ENCODE assay signal across 19 cellular contexts in the genomic region with DNA sequence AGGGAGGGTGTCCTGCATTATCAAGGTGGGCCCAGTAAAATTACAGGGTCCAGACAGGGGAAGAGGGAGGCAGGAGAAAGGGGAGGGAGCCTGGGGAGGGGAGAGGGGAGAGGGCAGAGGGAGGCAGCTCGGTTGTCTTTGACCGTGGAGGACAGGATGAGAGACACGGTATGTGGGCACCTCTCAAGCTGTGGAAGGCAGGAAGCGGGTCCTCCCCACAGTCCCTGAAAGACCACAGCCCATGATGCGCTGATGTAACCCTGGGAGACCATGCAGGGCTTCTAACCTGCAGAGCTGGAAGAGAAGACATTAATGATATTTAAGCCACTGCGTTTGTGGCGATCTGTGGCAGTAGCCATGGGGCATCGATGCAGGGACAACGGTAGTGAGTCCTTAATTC. TPM values are rescaled to one million over a fixed set of nuclear protein-coding genes. Genes with fewer than 3 reads are reported as not detected.
DNase-seq lines count a peak whose midpoint lies in the region; ATAC-seq and TF ChIP-seq lines count a peak whose summit lies in the region.
"Had no signal": no experiment of that assay in that cellular context is flagged by ENCODE, and none has a peak within 500 bp of the region (broad histone marks: within the 10 kb centered on the region; RNA-seq: fewer than 3 reads in every experiment).

No MANE protein-coding gene starts in this region.

- DNase-seq in DND-41 (peak; percentile 57), chondrocyte (ENCODE audit: low spot score) (peak; percentile 43), posterior vena cava (ENCODE audit: low spot score) (peak; percentile 23), SHP77 (lab: John Stamatoyannopoulos, UW) (no peak), dedifferentiated amniotic fluid mesenchymal stem cell (ENCODE audit: extremely low spot score) (no peak)
- DNase-seq: C1 segment of cervical spinal cord; CD4-positive, alpha-beta memory T cell; DMS153; EL; GDM1; H9; HFFc6 had no signal

- H3K27me3 Mint-ChIP-seq in chondrocyte (ENCODE audit: low read depth) = peaks cover 24% of the 10 kb centered on the region

- H3K4me2 ChIP-seq in DND-41 (ENCODE audit: insufficient read depth, low read length) = no peak overlapping the region
- H3K4me2 ChIP-seq: GM23338 had no signal

- H3K9ac ChIP-seq in DND-41 (ENCODE audit: low read depth, low read length) = no peak overlapping the region

- TF ChIP-seq CTCF in DND-41 (IDR thresholded peaks at IDR 0.05; ENCODE audit: borderline replicate concordance, extremely low read depth, low read length, poor library complexity, severe bottlenecking) = no peak
- no peak for TF ChIP-seq CTCF in HEK293 (tag by site-specific recombination; IDR thresholded peaks at IDR 0.05)
- no peak for TF ChIP-seq CTCF in chondrocyte (IDR thresholded peaks at IDR 0.05)

- H3K36me3 ChIP-seq in DND-41 (ENCODE audit: insufficient read depth, low read length) (no peaks in the 10 kb centered on the region), HEK293 (ENCODE audit: control insufficient read depth in 2 of 2, insufficient read depth in 1 of 2, low read length in 2 of 2) (no peaks in the 10 kb centered on the region)

- peaks cover 18% of the 10 kb centered on the region for H3K9me3 Mint-ChIP-seq in chondrocyte (ENCODE audit: low read depth)

- intact Hi-C loops in posterior vena cava (cut with DNase I) = no loop called here

- POLR2A ChIA-PET in HEK293 (lab: Yijun Ruan, JAX) = no interaction called here

- CTCF ChIA-PET in HEK293 (lab: Yijun Ruan, JAX) = no interaction called here

- no peak overlapping the region for H3K4me3 Mint-ChIP-seq in chondrocyte (ENCODE audit: unreplicated experiment)
- H3K4me3 Mint-ChIP-seq: CD4-positive, alpha-beta memory T cell; GM23338; H9; HFFc6 had no signal

- H4K20me1 ChIP-seq in DND-41 (ENCODE audit: insufficient read depth, low read length) = no peaks in the 10 kb centered on the region

- H3K27me3 ChIP-seq in DND-41 (ENCODE audit: insufficient read depth, low read length, poor library complexity) = no peaks in the 10 kb centered on the region

- H3K9me3 ChIP-seq in DND-41 (ENCODE audit: insufficient read depth, low read length, severe bottlenecking) (no peaks in the 10 kb centered on the region), HEK293 (ENCODE audit: control insufficient read depth, insufficient read depth, low read depth, low read length) (no peaks in the 10 kb centered on the region)

- no peaks in the 10 kb centered on the region for H3K4me1 Mint-ChIP-seq in chondrocyte (ENCODE audit: low read depth)

- H3K27ac ChIP-seq in DND-41 (ENCODE audit: low read length) (no peak overlapping the region), HEK293 (ENCODE audit: extremely low read depth, low read depth, low read length) (no peak overlapping the region)

- ATAC-seq in DND-41 (ENCODE audit: insufficient read depth, low read depth) (peak; percentile 94), HG02642 (IDR thresholded peaks at IDR 0.05; ENCODE audit: poor library complexity, unreplicated experiment) (no peak), HG02763 (IDR thresholded peaks at IDR 0.05; ENCODE audit: unreplicated experiment) (no peak)
- ATAC-seq: GM12878, GM23338, HCT116 had no signal

- H2AFZ ChIP-seq in DND-41 (ENCODE audit: low read depth, low read length) = no peak overlapping the region
- H2AFZ ChIP-seq: GM23338 had no signal

- no peak overlapping the region for H3K4me3 ChIP-seq in DND-41 (ENCODE audit: low read depth in 1 of 2, low read length in 2 of 2)
- H3K4me3 ChIP-seq in HEK293 (ENCODE audit: low read depth, low read length) = no peak overlapping the region
- H3K4me3 ChIP-seq: GM12878, GM23338 had no signal

- peaks cover 8% of the 10 kb centered on the region for H3K36me3 Mint-ChIP-seq in chondrocyte (ENCODE audit: low read depth)
- H3K36me3 Mint-ChIP-seq: CD4-positive, alpha-beta memory T cell had no signal

- H3K27ac Mint-ChIP-seq in chondrocyte (ENCODE audit: unreplicated experiment) = peak overlapping the region; percentile 54
- H3K27ac Mint-ChIP-seq: CD4-positive, alpha-beta memory T cell; GM23338; H9; HFFc6 had no signal

- no peaks in the 10 kb centered on the region for H3K4me1 ChIP-seq in DND-41 (ENCODE audit: insufficient read depth, low read length)
- H3K4me1 ChIP-seq in HEK293 (ENCODE audit: control insufficient read depth, insufficient read depth, low read length) = no peaks in the 10 kb centered on the region

- H3K79me2 ChIP-seq in DND-41 (ENCODE audit: insufficient read depth, low read length) = no peaks in the 10 kb centered on the region

TF ChIP-seq in HEK293, 187 proteins besides CTCF, POLR2A, EP300 and RAD21:
- TF ChIP-seq ZIC2 (tag by site-specific recombination; IDR thresholded peaks at IDR 0.05) = peak; percentile 41; the same call in 1 of the 2 replicates
- no peak for TF ChIP-seq ZNF211 (tag by site-specific recombination; IDR thresholded peaks at IDR 0.05; ENCODE audit: low read depth)

RNA-seq across cellular contexts. Expression of a gene that starts 27.2 kb away (rescaled TPM):
- not detected in 3 replicates for total RNA-seq in chondrocyte
- total RNA-seq in posterior vena cava = not detected
- total RNA-seq: A673; CD4-positive, alpha-beta memory T cell; H9; HFFc6 had no signal

Comparison
In these comparisons a context has a peak if more than half of its experiments do, and no peak if none do; other contexts are left out.
1. DNase-seq: peak in DND-41 (single experiment), chondrocyte (single experiment) and posterior vena cava (single experiment); none in SHP77 (0 of 2) and dedifferentiated amniotic fluid mesenchymal stem cell (single experiment).